Comparison of ENCODE assay signal across 1 cellular context in the genomic region with DNA sequence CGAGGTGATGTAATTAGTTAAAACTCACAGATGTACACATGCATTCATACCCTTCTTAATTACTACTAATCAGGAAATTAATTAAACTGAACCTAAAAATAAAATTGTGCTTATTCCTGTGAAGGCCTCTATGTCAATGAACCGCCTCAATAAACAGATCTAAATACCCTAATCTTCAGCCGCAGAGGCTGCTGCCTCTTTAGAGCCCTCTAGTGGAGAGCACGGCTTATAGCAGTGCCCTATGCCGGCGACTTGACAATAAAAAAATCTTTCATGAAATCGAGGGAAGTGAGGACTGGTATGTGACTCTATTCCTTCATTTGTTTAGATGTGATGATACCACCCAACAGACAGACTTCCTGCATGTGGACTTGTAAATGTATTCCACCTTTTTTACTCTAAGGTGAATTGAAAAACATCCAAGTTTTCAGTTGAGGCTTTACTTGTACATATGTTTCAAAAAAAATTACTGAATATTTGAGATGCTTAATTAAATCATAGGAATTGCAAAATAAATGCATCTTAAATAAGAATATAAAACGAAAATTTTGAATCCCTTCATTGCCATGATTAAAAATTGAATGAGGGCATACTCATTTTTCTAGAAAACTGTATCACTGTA.
TF ChIP-seq lines count a peak whose summit lies in the region.

No MANE protein-coding gene starts in this region.

TF ChIP-seq in HepG2, 621 proteins besides CTCF, POLR2A, EP300 and RAD21 (continued from another document):
- TF ChIP-seq BCLAF1 (IDR thresholded peaks at IDR 0.05) (no peak), AHR (CRISPR knock-in tag; IDR thresholded peaks at IDR 0.05) (no peak), SMC3 (IDR thresholded peaks at IDR 0.05; ENCODE audit: low read length) (peak; percentile 83), ZNF572 (CRISPR knock-in tag; IDR thresholded peaks at IDR 0.05) (no peak), ZFP62 (CRISPR knock-in tag; IDR thresholded peaks at IDR 0.05) (no peak), POLR2G (IDR thresholded peaks at IDR 0.05; ENCODE audit: low read depth, low read length) (no peak), STAG1 (CRISPR knock-in tag; IDR thresholded peaks at IDR 0.05) (peak; percentile 60), CCDC6 (CRISPR knock-in tag; IDR thresholded peaks at IDR 0.05) (no peak)
- TF ChIP-seq, protein P1, sequence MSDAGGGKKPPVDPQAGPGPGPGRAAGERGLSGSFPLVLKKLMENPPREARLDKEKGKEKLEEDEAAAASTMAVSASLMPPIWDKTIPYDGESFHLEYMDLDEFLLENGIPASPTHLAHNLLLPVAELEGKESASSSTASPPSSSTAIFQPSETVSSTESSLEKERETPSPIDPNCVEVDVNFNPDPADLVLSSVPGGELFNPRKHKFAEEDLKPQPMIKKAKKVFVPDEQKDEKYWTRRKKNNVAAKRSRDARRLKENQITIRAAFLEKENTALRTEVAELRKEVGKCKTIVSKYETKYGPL (CRISPR knock-in tag; IDR thresholded peaks at IDR 0.05) = no peak
